ENCODE assay signal across 15 cellular contexts in the genomic region with DNA sequence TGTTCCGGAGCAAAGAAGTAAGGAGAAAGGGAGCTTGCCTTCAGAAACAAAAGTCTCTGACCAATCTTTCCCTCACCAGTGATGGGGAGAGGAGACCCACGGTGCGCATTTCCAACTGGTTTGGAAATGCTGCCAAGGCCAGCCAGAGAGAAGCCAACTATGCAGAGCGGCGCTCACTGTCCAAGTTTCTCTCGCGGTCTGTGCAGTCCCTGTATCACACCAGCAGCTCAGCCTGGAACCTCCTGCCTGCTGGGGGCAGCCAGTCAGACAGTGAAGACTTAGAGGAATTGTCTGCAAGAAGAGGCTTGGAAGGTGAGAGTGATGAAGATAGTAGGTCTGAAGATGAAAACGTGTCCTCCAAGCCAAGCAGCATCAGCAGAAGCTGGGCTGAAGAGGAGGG.
A peak's percentile ranks its signal among the peaks of the same experiment; 100 is the strongest.
DNase-seq lines count a peak whose midpoint lies in the region; ATAC-seq and TF ChIP-seq lines count a peak whose summit lies in the region.
"Had no signal": no experiment of that assay in that cellular context is flagged by ENCODE, and none has a peak within 500 bp of the region (broad histone marks: within the 10 kb centered on the region; RNA-seq: fewer than 3 reads in every experiment).

No MANE protein-coding gene starts in this region.

- no peaks in the 10 kb centered on the region for H3K27me3 Mint-ChIP-seq in natural killer cell (ENCODE audit: low read depth in 2 of 2)
- H3K27me3 Mint-ChIP-seq in activated naive CD8-positive, alpha-beta T cell treated with anti-CD3 and anti-CD28 coated beads for 36 hours: no peaks in the 10 kb centered on the region

- intact Hi-C loops in natural killer cell (cut with micrococcal nuclease): no loop called here

- H3K4me3 Mint-ChIP-seq in natural killer cell: no peak overlapping the region
- no peak overlapping the region for H3K4me3 Mint-ChIP-seq in activated naive CD8-positive, alpha-beta T cell treated with anti-CD3 and anti-CD28 coated beads for 36 hours
- H3K4me3 Mint-ChIP-seq: GM23338 had no signal

- no peak overlapping the region for H3K4ac ChIP-seq in neuronal stem cell (ENCODE audit: low read length)

- no peak overlapping the region for H3K9ac ChIP-seq in neuronal stem cell (ENCODE audit: low read depth, low read length, poor library complexity)

- H3K36me3 Mint-ChIP-seq in natural killer cell: no peaks in the 10 kb centered on the region
- H3K36me3 Mint-ChIP-seq in activated naive CD8-positive, alpha-beta T cell treated with anti-CD3 and anti-CD28 coated beads for 36 hours: no peaks in the 10 kb centered on the region

- no peak overlapping the region for H2BK120ac ChIP-seq in neuronal stem cell (ENCODE audit: low read depth, low read length)

- no peak for ATAC-seq in GM21447 (IDR thresholded peaks at IDR 0.05; ENCODE audit: unreplicated experiment)
- no peak for ATAC-seq in natural killer cell
- ATAC-seq: A549 had no signal

- peaks cover 9 to 12% of the 10 kb centered on the region in 2 donors for H3K9me3 Mint-ChIP-seq in natural killer cell
- H3K9me3 Mint-ChIP-seq in activated naive CD8-positive, alpha-beta T cell treated with anti-CD3 and anti-CD28 coated beads for 36 hours: peaks cover under 1% of the 10 kb centered on the region
- H3K9me3 Mint-ChIP-seq: GM23338 had no signal

- H4K91ac ChIP-seq in neuronal stem cell (ENCODE audit: low read depth, low read length, poor library complexity): no peak overlapping the region

- no CpG with 5 or more reads among the region's 8 CpGs for WGBS in neuronal stem cell (ENCODE audit: extremely low coverage in 2 of 2, insufficient read length in 2 of 2, insufficient replicate concordance in 1 of 2), 2 donors

- H2BK5ac ChIP-seq in neuronal stem cell (ENCODE audit: low read length): no peak overlapping the region

- DNase-seq in G401 (ENCODE audit: low spot score) (peak; percentile 88), NCI-H2227 (lab: John Stamatoyannopoulos, UW; ENCODE audit: unreplicated experiment) (peak; percentile 41), coronary artery (ENCODE audit: low spot score) (no peak), neuronal stem cell (ENCODE audit: low spot score) (no peak), GM10248 (ENCODE audit: extremely low spot score) (no peak), natural killer cell (no peak)
- no peak for DNase-seq in activated naive CD8-positive, alpha-beta T cell treated with anti-CD3 and anti-CD28 coated beads for 36 hours
- DNase-seq: Caco-2, Karpas-422, NCI-H2081, NCI-H524 treated with DMSO at 0.1 percent for 48 hours had no signal

- H4K8ac ChIP-seq in neuronal stem cell (ENCODE audit: low read depth, low read length): no peak overlapping the region

- no peak overlapping the region for H2AK5ac ChIP-seq in neuronal stem cell (ENCODE audit: low read depth, low read length)

- no peak overlapping the region for H3K27ac ChIP-seq in coronary artery
- no peak overlapping the region for H3K27ac ChIP-seq in neuronal stem cell (replicated peaks; ENCODE audit: low read length)
- H3K27ac ChIP-seq: A549, SJSA1 had no signal

- no peak overlapping the region for H2BK12ac ChIP-seq in neuronal stem cell (ENCODE audit: low read length)

- CTCF ChIA-PET in GM10248 (lab: Yijun Ruan, JAX): interaction anchor here (1.2 kb wide), 1 partner anchor 83 kb away, joined by 3 read pairs; no protein-coding TSS in a partner anchor

- peak overlapping the region; percentile 91 for H2AFZ ChIP-seq in neuronal stem cell (ENCODE audit: low read length)
- H2AFZ ChIP-seq: GM23338 had no signal

- POLR2A ChIA-PET in GM10248 (lab: Yijun Ruan, JAX): no interaction called here

- H3K4me2 ChIP-seq in neuronal stem cell (ENCODE audit: insufficient read depth, low read length, poor library complexity, severe bottlenecking): no peak overlapping the region
- H3K4me2 ChIP-seq: A549, GM23338 had no signal

- H3K4me3 ChIP-seq in coronary artery: peak overlapping the region; percentile 32
- H3K4me3 ChIP-seq in neuronal stem cell (ENCODE audit: low read length in 2 of 2): no peak overlapping the region
- H3K4me3 ChIP-seq: A549, GM23338, SJSA1 had no signal

- no peak overlapping the region for H3K23ac ChIP-seq in neuronal stem cell (ENCODE audit: low read depth, low read length, poor library complexity)

- H3K27me3 ChIP-seq in neuronal stem cell (ENCODE audit: control insufficient read depth in 3 of 3, insufficient read depth in 3 of 3, low read depth in 1 of 3, low read length in 3 of 3): no peaks in the 10 kb centered on the region
- H3K27me3 ChIP-seq: SJSA1 had no signal

- TF ChIP-seq CTCF in coronary artery (IDR thresholded peaks at IDR 0.05) (no peak), GM10248 (IDR thresholded peaks at IDR 0.05; ENCODE audit: control extremely low read depth, extremely low read depth, low read depth, missing control alignments) (no peak), natural killer cell (IDR thresholded peaks at IDR 0.05) (no peak)

- H3K18ac ChIP-seq in neuronal stem cell (ENCODE audit: low read length): peak overlapping the region; percentile 27

- no peak overlapping the region for H3K14ac ChIP-seq in neuronal stem cell (ENCODE audit: low read length)

- in situ Hi-C loops in G401 (cut with HindIII; ENCODE audit: low sequenced_read_pairs): no loop called here

- H3K27ac Mint-ChIP-seq in natural killer cell: no peak overlapping the region
- H3K27ac Mint-ChIP-seq in activated naive CD8-positive, alpha-beta T cell treated with anti-CD3 and anti-CD28 coated beads for 36 hours: no peak overlapping the region
- H3K27ac Mint-ChIP-seq: GM23338 had no signal

- no peaks in the 10 kb centered on the region for H3K36me3 ChIP-seq in neuronal stem cell (replicated peaks in 1 of 2; ENCODE audit: control insufficient read depth in 2 of 2, insufficient read depth in 2 of 2, low read length in 2 of 2)

- H3K4me1 Mint-ChIP-seq in natural killer cell: no peaks in the 10 kb centered on the region
- no peaks in the 10 kb centered on the region for H3K4me1 Mint-ChIP-seq in activated naive CD8-positive, alpha-beta T cell treated with anti-CD3 and anti-CD28 coated beads for 36 hours
- H3K4me1 Mint-ChIP-seq: GM23338 had no signal

- H2BK15ac ChIP-seq in neuronal stem cell (ENCODE audit: low read length): no peak overlapping the region

- peaks cover 6 to 10% of the 10 kb centered on the region in 2 donors for H3K4me1 ChIP-seq in neuronal stem cell (ENCODE audit: control insufficient read depth in 2 of 2, insufficient read depth in 1 of 2, low read depth in 1 of 2, low read length in 2 of 2)
- H3K4me1 ChIP-seq: A549, SJSA1 had no signal

- H3K9me3 ChIP-seq in neuronal stem cell (replicated peaks in 1 of 2; ENCODE audit: control insufficient read depth in 2 of 2, insufficient read depth in 1 of 2, low read depth in 1 of 2, low read length in 2 of 2): no peaks in the 10 kb centered on the region
- H3K9me3 ChIP-seq: A549, Caco-2, SJSA1 had no signal

- no peaks in the 10 kb centered on the region for H3K79me1 ChIP-seq in neuronal stem cell (ENCODE audit: low read depth, low read length)

Comparison
In these comparisons a context has a peak if more than half of its experiments do, and no peak if none do; other contexts are left out.
1. DNase-seq: peak in G401 (single experiment) and NCI-H2227 (single experiment); none in coronary artery (single experiment), neuronal stem cell (single experiment), GM10248 (single experiment), natural killer cell (single experiment) and activated naive CD8-positive, alpha-beta T cell treated with anti-CD3 and anti-CD28 coated beads for 36 hours (single experiment).